18 cellular contexts compared by ENCODE assay signal in genomic region chr6:112330877-112331260, GRCh38. TPM values are rescaled to one million over a fixed set of nuclear protein-coding genes. Genes with fewer than 3 reads are reported as not detected.
DNase-seq lines count a peak whose midpoint lies in the region; ATAC-seq, FAIRE-seq and TF ChIP-seq lines count a peak whose summit lies in the region.
"Had no signal": no experiment of that assay in that cellular context is flagged by ENCODE, and none has a peak within 500 bp of the region (broad histone marks: within the 10 kb centered on the region; RNA-seq: fewer than 3 reads in every experiment).

No MANE protein-coding gene starts in this region.

- peaks cover 11% of the 10 kb centered on the region for H3K9me3 Mint-ChIP-seq in astrocyte (ENCODE audit: unreplicated experiment)
- peaks cover 46% of the 10 kb centered on the region for H3K9me3 Mint-ChIP-seq in neural progenitor cell

- DNase-seq in GM23248, result no peak
- no peak for DNase-seq in astrocyte (ENCODE audit: low read depth)
- DNase-seq in neural progenitor cell (ENCODE audit: low spot score), result no peak
- DNase-seq in aorta, result no peak
- no peak for DNase-seq in LoVo (ENCODE audit: low spot score)
- no peak for DNase-seq in NCI-H510A (lab: John Stamatoyannopoulos, UW)
- no peak for DNase-seq in NCI-H2196 treated with DMSO at 0.1 percent for 48 hours (lab: John Stamatoyannopoulos, UW; ENCODE audit: unreplicated experiment)
- DNase-seq: activated CD4-positive, alpha-beta T cell treated with anti-CD3 and anti-CD28 coated beads, Interleukin-2, amount 50 U/mL, for 4 hours; activated naive CD4-positive, alpha-beta T cell; colonic mucosa; gastrocnemius medialis; GF-D8; left cardiac atrium; nephron progenitor cell; stimulated activated naive CD8-positive, alpha-beta T cell treated with anti-CD3 and anti-CD28 coated beads, Interleukin-15, amount 100 ng/mL, for 72 hours had no signal

- H3K27ac ChIP-seq in ACC112 (ENCODE audit: low read depth, low read length) (peak overlapping the region; percentile 98), GM23248 (peak overlapping the region; percentile 84), astrocyte (ENCODE audit: low read depth, low read length) (no peak overlapping the region), neural progenitor cell (no peak overlapping the region), aorta (ENCODE audit: low read depth in 1 of 2, low read length in 2 of 2) (no peak overlapping the region)
- H3K27ac ChIP-seq: colonic mucosa, gastrocnemius medialis had no signal

- H3K79me2 ChIP-seq in ACC112 (ENCODE audit: control insufficient read depth, insufficient read depth, low read length, unreplicated experiment), result no peaks in the 10 kb centered on the region
- no peaks in the 10 kb centered on the region for H3K79me2 ChIP-seq in GM23248 (ENCODE audit: insufficient read depth)
- H3K79me2 ChIP-seq in astrocyte (ENCODE audit: insufficient read depth, low read length), result no peaks in the 10 kb centered on the region
- H3K79me2 ChIP-seq in neural progenitor cell (ENCODE audit: low read depth), result no peaks in the 10 kb centered on the region

- H4K20me1 ChIP-seq in GM23248 (ENCODE audit: insufficient read depth) (no peaks in the 10 kb centered on the region), astrocyte (ENCODE audit: insufficient read depth, low read length) (no peaks in the 10 kb centered on the region), neural progenitor cell (ENCODE audit: low read depth) (no peaks in the 10 kb centered on the region)

- in situ Hi-C loops in GM23248 (cut with MboI), result loop anchor here (25.0 kb wide), 1 partner anchor 1581 kb away; no protein-coding TSS in a partner anchor

- no peaks in the 10 kb centered on the region for H3K9me2 ChIP-seq in GM23248 (ENCODE audit: insufficient read depth)

- H3K4me3 ChIP-seq in ACC112 (ENCODE audit: low read depth, low read length) (peak overlapping the region; percentile 56), GM23248 (peak overlapping the region; percentile 34), astrocyte (ENCODE audit: insufficient read depth, low read depth, low read length) (no peak overlapping the region), neural progenitor cell (no peak overlapping the region), aorta (ENCODE audit: low read length in 2 of 2) (no peak overlapping the region)
- H3K4me3 ChIP-seq: colonic mucosa, gastrocnemius medialis, GM12878 had no signal

- FAIRE-seq in astrocyte (lab: Jason Lieb, UNC), result peak; percentile 76
- FAIRE-seq: GM12878 had no signal

- H3K4me2 ChIP-seq in GM23248 (ENCODE audit: unreplicated experiment) (peak overlapping the region; percentile 85), astrocyte (ENCODE audit: low read length) (peak overlapping the region; percentile 54), neural progenitor cell (no peak overlapping the region)

- WGBS in GM23248 (ENCODE audit: low coverage in 1 of 2, low lambda C conversion rate in 2 of 2, missing lambda C conversion rate in 2 of 2), 2 experiments, result 3 to 13% methylated on average over 2 of the region's 2 CpGs
- WGBS in aorta, 2 donors, result 62 to 64% methylated on average over 2 of the region's 2 CpGs

- H3K36me3 Mint-ChIP-seq in astrocyte (ENCODE audit: low read depth, unreplicated experiment), result peaks cover 2% of the 10 kb centered on the region
- H3K36me3 Mint-ChIP-seq in neural progenitor cell, result peaks cover 9% of the 10 kb centered on the region

- H3K27me3 ChIP-seq in ACC112 (ENCODE audit: insufficient read depth, low read length) (no peaks in the 10 kb centered on the region), GM23248 (replicated peaks; ENCODE audit: insufficient read depth) (no peaks in the 10 kb centered on the region), astrocyte (ENCODE audit: insufficient read depth, low read length) (no peaks in the 10 kb centered on the region), neural progenitor cell (no peaks in the 10 kb centered on the region), aorta (ENCODE audit: control insufficient read depth in 1 of 2, insufficient read depth in 2 of 2, low read length in 1 of 2) (no peaks in the 10 kb centered on the region)
- H3K27me3 ChIP-seq: colonic mucosa, gastrocnemius medialis had no signal

- no peaks in the 10 kb centered on the region for H3K9me3 ChIP-seq in GM23248 (ENCODE audit: low read depth)
- H3K9me3 ChIP-seq in astrocyte (ENCODE audit: insufficient read depth, low read depth, low read length), result no peaks in the 10 kb centered on the region
- H3K9me3 ChIP-seq in neural progenitor cell (ENCODE audit: low read depth), result peaks cover 5% of the 10 kb centered on the region
- no peaks in the 10 kb centered on the region for H3K9me3 ChIP-seq in aorta (ENCODE audit: control insufficient read depth, low read length)
- H3K9me3 ChIP-seq: colonic mucosa had no signal

- TF ChIP-seq CTCF in astrocyte (IDR thresholded peaks at IDR 0.05; ENCODE audit: insufficient read depth, low read depth, low read length) (no peak), neural progenitor cell (IDR thresholded peaks at IDR 0.05) (no peak)

- H3K27ac Mint-ChIP-seq in astrocyte (ENCODE audit: unreplicated experiment), result peak overlapping the region; percentile 30
- H3K27ac Mint-ChIP-seq in neural progenitor cell, result peak overlapping the region; percentile 21
- H3K27ac Mint-ChIP-seq: nephron progenitor cell; stimulated activated naive CD8-positive, alpha-beta T cell treated with anti-CD3 and anti-CD28 coated beads, Interleukin-15, amount 100 ng/mL, for 72 hours had no signal

- H3F3A ChIP-seq in GM23248 (ENCODE audit: insufficient read depth) (peaks cover 53% of the 10 kb centered on the region), neural progenitor cell (ENCODE audit: low read depth) (no peaks in the 10 kb centered on the region)

- H3K4me3 Mint-ChIP-seq in astrocyte (ENCODE audit: unreplicated experiment), result no peak overlapping the region
- no peak overlapping the region for H3K4me3 Mint-ChIP-seq in neural progenitor cell
- H3K4me3 Mint-ChIP-seq: nephron progenitor cell; stimulated activated naive CD8-positive, alpha-beta T cell treated with anti-CD3 and anti-CD28 coated beads, Interleukin-15, amount 100 ng/mL, for 72 hours had no signal

- no peaks in the 10 kb centered on the region for H3K27me3 Mint-ChIP-seq in astrocyte (ENCODE audit: low read depth, unreplicated experiment)
- H3K27me3 Mint-ChIP-seq in neural progenitor cell (ENCODE audit: insufficient read depth, low read depth), result peaks cover 11% of the 10 kb centered on the region

- H3K9ac ChIP-seq in GM23248 (peak overlapping the region; percentile 53), astrocyte (ENCODE audit: low read length) (no peak overlapping the region), neural progenitor cell (no peak overlapping the region)

- ATAC-seq in aorta (ENCODE audit: low FRiP score), result no peak
- ATAC-seq: gastrocnemius medialis; GM12878; stimulated activated naive CD8-positive, alpha-beta T cell treated with anti-CD3 and anti-CD28 coated beads, Interleukin-15, amount 100 ng/mL, for 72 hours had no signal

- intact Hi-C loops in aorta (cut with DNase I), result loop anchor here in 1 of 2 donors (10.0 kb wide), 1 partner anchor 1304 kb away; no protein-coding TSS in a partner anchor

- H3K4me1 Mint-ChIP-seq in astrocyte (ENCODE audit: low read depth, unreplicated experiment) (peaks cover 29% of the 10 kb centered on the region), neural progenitor cell (peaks cover 28% of the 10 kb centered on the region)
- H3K4me1 Mint-ChIP-seq: stimulated activated naive CD8-positive, alpha-beta T cell treated with anti-CD3 and anti-CD28 coated beads, Interleukin-15, amount 100 ng/mL, for 72 hours had no signal

- H3K36me3 ChIP-seq in ACC112 (ENCODE audit: insufficient read depth, low read length) (0 out of 2 replicates have a peak, but pooled peaks cover 6% of the 10 kb centered on the region), GM23248 (ENCODE audit: low read depth) (no peaks in the 10 kb centered on the region), astrocyte (ENCODE audit: insufficient read depth, low read length) (no peaks in the 10 kb centered on the region), neural progenitor cell (no peaks in the 10 kb centered on the region), aorta (ENCODE audit: control insufficient read depth in 1 of 2, insufficient read depth in 2 of 2, low read length in 1 of 2) (no peaks in the 10 kb centered on the region)
- H3K36me3 ChIP-seq: colonic mucosa, gastrocnemius medialis had no signal

- H3K4me1 ChIP-seq in ACC112 (ENCODE audit: control insufficient read depth, insufficient read depth, low read length, unreplicated experiment), result peaks cover 34% of the 10 kb centered on the region
- peaks cover 46% of the 10 kb centered on the region for H3K4me1 ChIP-seq in GM23248 (ENCODE audit: insufficient read depth)
- H3K4me1 ChIP-seq in astrocyte (ENCODE audit: insufficient read depth, low read length), result peaks cover 14% of the 10 kb centered on the region
- peaks cover 10% of the 10 kb centered on the region for H3K4me1 ChIP-seq in neural progenitor cell
- H3K4me1 ChIP-seq in aorta (ENCODE audit: control insufficient read depth in 1 of 2, insufficient read depth in 2 of 2, low read length in 2 of 2), result peaks cover 0 to 6% of the 10 kb centered on the region in 2 donors
- H3K4me1 ChIP-seq: colonic mucosa, gastrocnemius medialis had no signal

- H2AFZ ChIP-seq in ACC112 (ENCODE audit: low read length, unreplicated experiment) (peak overlapping the region; percentile 70), GM23248 (no peak overlapping the region; the same call in 1 of the 2 replicates), astrocyte (ENCODE audit: low read depth, low read length) (no peak overlapping the region), neural progenitor cell (replicated peaks) (no peak overlapping the region)

RNA-seq across cellular contexts. Expression of gene RFPL4B, which starts 16.3 kb away (rescaled TPM):
- total RNA-seq in GM23248 (2014; rRNA removed; shearing (Covaris generic)), result not detected in 2 replicates
- 0.10 TPM in 1 of 2 replicates, not detected in the other for polyA plus RNA-seq in GM23248 (2016; fragmentation: Nextera tagmentation; extraction: Ambion mirVana)
- 0.30 TPM in 1 of 2 replicates, not detected in the other for total RNA-seq in astrocyte
- total RNA-seq in neural progenitor cell (ENCODE audit: low replicate concordance), result not detected in 2 replicates
- under 1 TPM in 1 of 2 donors, not detected in 1; 0.18 TPM for total RNA-seq in aorta
- not detected for polyA plus RNA-seq in aorta
- total RNA-seq: colonic mucosa, gastrocnemius medialis, GM12878, left cardiac atrium, ureter had no signal

Comparison
In these comparisons a context has a peak if more than half of its experiments do, and no peak if none do; other contexts are left out.
1. H3K27ac ChIP-seq: peak in ACC112 (single experiment) and GM23248 (single experiment); none in astrocyte (single experiment), neural progenitor cell (single experiment) and aorta (0 of 2).
2. H3K4me3 ChIP-seq: peak in ACC112 (single experiment) and GM23248 (single experiment); none in astrocyte (single experiment), neural progenitor cell (single experiment) and aorta (0 of 2).